18 cellular contexts compared by ENCODE assay signal in the genomic region with DNA sequence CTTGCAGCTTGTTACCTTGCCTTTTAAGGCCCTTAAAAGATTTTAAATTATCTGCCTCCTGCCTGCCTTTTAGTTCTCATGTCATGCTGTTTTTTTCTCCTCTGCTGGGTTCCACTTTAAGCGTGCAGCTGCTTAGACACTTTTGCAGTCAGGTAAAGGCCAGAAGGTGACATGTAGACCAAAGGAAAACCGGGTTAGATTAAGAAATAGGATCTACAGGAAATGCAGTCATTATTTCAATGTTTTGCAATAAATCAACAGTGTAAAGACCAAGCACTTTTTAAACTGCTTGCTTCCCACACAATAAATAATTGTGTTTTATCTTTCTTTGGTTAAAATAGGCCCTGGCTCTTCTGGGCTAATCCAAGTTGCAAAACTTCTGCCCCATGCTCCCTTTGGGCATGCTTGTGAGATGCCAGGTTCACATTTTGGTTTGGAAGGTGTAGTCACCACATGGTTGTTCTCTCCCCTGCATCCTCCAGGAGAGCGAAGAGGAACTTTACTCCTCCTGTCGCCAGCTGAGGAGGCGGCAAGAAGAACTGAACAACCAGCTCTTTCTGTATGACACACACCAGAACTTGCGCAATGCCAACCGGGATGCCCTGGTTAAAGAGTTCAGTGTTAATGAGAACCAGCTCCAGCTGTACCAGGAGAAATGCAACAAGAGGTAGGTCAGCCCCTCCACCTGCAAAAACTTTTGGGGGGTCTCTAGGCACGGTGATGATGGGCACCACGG. TPM values are rescaled to one million over a fixed set of nuclear protein-coding genes. Genes with fewer than 3 reads are reported as not detected.
DNase-seq lines count a peak whose midpoint lies in the region; ATAC-seq and TF ChIP-seq lines count a peak whose summit lies in the region.
"Had no signal": no experiment of that assay in that cellular context is flagged by ENCODE, and none has a peak within 500 bp of the region (broad histone marks: within the 10 kb centered on the region; RNA-seq: fewer than 3 reads in every experiment).

No MANE protein-coding gene starts in this region.

- intact Hi-C loops in CD14-positive monocyte (cut with micrococcal nuclease) (no loop called here), IMR-90 (cut with micrococcal nuclease) (loop anchor here (10.0 kb wide), 1 partner anchor 62 kb away; no protein-coding TSS in a partner anchor)

- no peak overlapping the region for H4K5ac ChIP-seq in IMR-90 (ENCODE audit: low read depth, low read length)

- no peak overlapping the region for H3K27ac ChIP-seq in IMR-90 (ENCODE audit: insufficient read depth, low read length)
- H3K27ac ChIP-seq in liver (ENCODE audit: low read depth in 1 of 2, low read length in 2 of 2), result no peak overlapping the region
- H3K27ac ChIP-seq: BLaER1, gastrocnemius medialis had no signal

- no peak overlapping the region for H2AK9ac ChIP-seq in IMR-90 (replicated peaks; ENCODE audit: low read depth, low read length, poor library complexity)

- no peak overlapping the region for H3K4ac ChIP-seq in IMR-90 (ENCODE audit: low read depth, low read length)

- no TSS peak for BruUV-seq in IMR-90 (replicated peaks; lab: Mats Ljungman, UMichigan)

- no peak overlapping the region for H2BK120ac ChIP-seq in IMR-90 (ENCODE audit: low read depth, low read length)

- H3K27me3 Mint-ChIP-seq in CD14-positive monocyte (ENCODE audit: low read depth in 3 of 3), result peaks cover 0 to 1% (median 0%) of the 10 kb centered on the region in 3 donors
- H3K27me3 Mint-ChIP-seq in T-helper 2 cell treated with Interferon-gamma antibody and Interleukin-4, amounts not matched to agents 5 μg/mL and 100 μg/mL, for 36 hours (ENCODE audit: low read depth), result peaks cover 2% of the 10 kb centered on the region

- H3K4me1 ChIP-seq in IMR-90 (ENCODE audit: control insufficient read depth, insufficient read depth, low read length) (no peaks in the 10 kb centered on the region), liver (ENCODE audit: control insufficient read depth in 4 of 4, insufficient read depth in 4 of 4, low read length in 3 of 4) (peaks cover 0 to 3% (median 0%) of the 10 kb centered on the region in 4 donors)
- H3K4me1 ChIP-seq: BLaER1, gastrocnemius medialis had no signal

- H3K9me1 ChIP-seq in IMR-90 (ENCODE audit: insufficient read depth, low read length), result no peaks in the 10 kb centered on the region

- H3K14ac ChIP-seq in IMR-90 (replicated peaks; ENCODE audit: low read depth, low read length), result no peak overlapping the region

- H2BK15ac ChIP-seq in IMR-90 (ENCODE audit: low read depth, low read length), result no peak overlapping the region

- no peak for ATAC-seq in IMR-90 (ENCODE audit: low read depth)
- ATAC-seq: gastrocnemius medialis had no signal

- H3K9ac ChIP-seq in IMR-90 (ENCODE audit: low read depth, low read length), result no peak overlapping the region
- H3K9ac ChIP-seq in liver (ENCODE audit: low read depth in 1 of 2, low read length in 2 of 2), result no peak overlapping the region
- H3K9ac ChIP-seq: BLaER1 had no signal

- no peak overlapping the region for H3K18ac ChIP-seq in IMR-90 (ENCODE audit: low read depth, low read length)

- H3K9me3 Mint-ChIP-seq in CD14-positive monocyte, result peaks cover 0 to 7% (median 2%) of the 10 kb centered on the region in 7 donors
- H3K9me3 Mint-ChIP-seq in T-helper 2 cell treated with Interferon-gamma antibody and Interleukin-4, amounts not matched to agents 5 μg/mL and 100 μg/mL, for 36 hours, result peaks cover 4% of the 10 kb centered on the region

- peaks cover 2% of the 10 kb centered on the region; the same call in 1 of the 2 replicates for H3K27me3 ChIP-seq in IMR-90 (ENCODE audit: control insufficient read depth, insufficient read depth, low read length)
- no peaks in the 10 kb centered on the region for H3K27me3 ChIP-seq in liver (ENCODE audit: control insufficient read depth in 4 of 4, insufficient read depth in 4 of 4, low read length in 3 of 4)
- H3K27me3 ChIP-seq: BLaER1, MG63 had no signal

- H4K20me1 ChIP-seq in IMR-90 (ENCODE audit: insufficient read depth, low read length), result no peaks in the 10 kb centered on the region
- H4K20me1 ChIP-seq: BLaER1 had no signal

- H3K4me1 Mint-ChIP-seq in CD14-positive monocyte, result peaks cover 18% of the 10 kb centered on the region
- no peaks in the 10 kb centered on the region for H3K4me1 Mint-ChIP-seq in T-helper 2 cell treated with Interferon-gamma antibody and Interleukin-4, amounts not matched to agents 5 μg/mL and 100 μg/mL, for 36 hours (ENCODE audit: low read depth)

- DNase-seq in CD14-positive monocyte (ENCODE audit: low spot score), result peak; percentile 71
- DNase-seq in IMR-90, result no peak
- DNase-seq in amniotic epithelial cell (ENCODE audit: low read depth), result peak; percentile 25
- DNase-seq in dermis blood vessel endothelial cell, result no peak
- DNase-seq in ecto neural progenitor cell (ENCODE audit: low spot score), result no peak
- DNase-seq in ureter (ENCODE audit: low spot score), result no peak
- no peak for DNase-seq in T-helper 2 cell treated with Interferon-gamma antibody and Interleukin-4, amounts not matched to agents 5 μg/mL and 100 μg/mL, for 36 hours (ENCODE audit: low spot score)
- DNase-seq: activated CD4-positive, alpha-beta T cell treated with anti-CD3 and anti-CD28 coated beads, Interleukin-2, amount 50 U/mL, for 4 hours; anterior cingulate cortex; gastrocnemius medialis; kidney; MG63; stimulated activated naive CD4-positive, alpha-beta T cell treated with Interleukin-2 at 50 U/mL for 16 hours had no signal

- no peak overlapping the region for H3K23ac ChIP-seq in IMR-90 (ENCODE audit: low read depth, low read length)

- POLR2A ChIA-PET in IMR-90 (lab: Charles Lee; ENCODE audit: unreplicated experiment), result no interaction called here

- no peak overlapping the region for H2BK20ac ChIP-seq in IMR-90 (ENCODE audit: low read depth, low read length)

- H2BK5ac ChIP-seq in IMR-90 (ENCODE audit: low read depth, low read length, poor library complexity, severe bottlenecking), result no peak overlapping the region

- peak overlapping the region; percentile 15 to 85 (median 64) for H3K27ac Mint-ChIP-seq in CD14-positive monocyte
- no peak overlapping the region for H3K27ac Mint-ChIP-seq in T-helper 2 cell treated with Interferon-gamma antibody and Interleukin-4, amounts not matched to agents 5 μg/mL and 100 μg/mL, for 36 hours
- H3K27ac Mint-ChIP-seq: activated T-helper 1 cell treated with anti-CD3 and anti-CD28 coated beads, Interleukin-12 subunit alpha, Interleukin-12 subunit beta, Interleukin-2, Interleukin-4 antibody, amounts not matched to agents 30 ng/mL and 10 ng/mL and 1 ng/mL, durations not matched to agents 14 hours and 24 hours and 36 hours; nephron had no signal

- H3K79me1 ChIP-seq in IMR-90 (ENCODE audit: low read depth in 1 of 2, low read length in 2 of 2), result no peaks in the 10 kb centered on the region

- CTCF ChIA-PET in IMR-90 (lab: Yijun Ruan, JAX), result no interaction called here

- no peak for TF ChIP-seq POLR2A in IMR-90 (IDR thresholded peaks at IDR 0.05; ENCODE audit: low read depth, low read length)

- H3K56ac ChIP-seq in IMR-90 (ENCODE audit: extremely low read depth, insufficient read depth, low read length), result no peak overlapping the region

- WGBS in IMR-90 (ENCODE audit: extremely low coverage in 2 of 2, insufficient read length in 1 of 2), 2 experiments, result 76% methylated on average over 4 of the region's 9 CpGs; no CpG with 5 or more reads in 1 of the 2 experiments
- 73% methylated on average over 9 of the region's 9 CpGs for WGBS in liver

- H3K4me2 ChIP-seq in IMR-90 (ENCODE audit: low read depth, low read length), result no peak overlapping the region
- H3K4me2 ChIP-seq: BLaER1 had no signal

- H4K8ac ChIP-seq in IMR-90 (ENCODE audit: low read depth in 2 of 2, low read length in 2 of 2), result no peak overlapping the region

- in situ Hi-C loops in IMR-90 (cut with MboI; ENCODE audit: low sequenced_read_pairs), result no loop called here

- TF ChIP-seq CTCF in CD14-positive monocyte (IDR thresholded peaks at IDR 0.05) (no peak), IMR-90 (conservative IDR thresholded peaks at IDR 0.05; ENCODE audit: low read depth, low read length) (no peak), liver (IDR thresholded peaks at IDR 0.05; ENCODE audit: low read depth, low read length, missing input control) (no peak)

- no peak for TF ChIP-seq RAD21 in IMR-90 (IDR thresholded peaks at IDR 0.05; ENCODE audit: low read length)
- TF ChIP-seq RAD21 in liver (IDR thresholded peaks at IDR 0.05), result no peak

- H2AK5ac ChIP-seq in IMR-90 (ENCODE audit: low read depth, low read length), result no peak overlapping the region

- no peak overlapping the region for H3K4me3 Mint-ChIP-seq in CD14-positive monocyte
- no peak overlapping the region for H3K4me3 Mint-ChIP-seq in T-helper 2 cell treated with Interferon-gamma antibody and Interleukin-4, amounts not matched to agents 5 μg/mL and 100 μg/mL, for 36 hours
- H3K4me3 Mint-ChIP-seq: activated T-helper 1 cell treated with anti-CD3 and anti-CD28 coated beads, Interleukin-12 subunit alpha, Interleukin-12 subunit beta, Interleukin-2, Interleukin-4 antibody, amounts not matched to agents 30 ng/mL and 10 ng/mL and 1 ng/mL, durations not matched to agents 14 hours and 24 hours and 36 hours; nephron had no signal

- dilution Hi-C loops in IMR-90 (cut with HindIII; ENCODE audit: low sequenced_read_pairs, unreplicated experiment), result no loop called here

- H4K91ac ChIP-seq in IMR-90 (ENCODE audit: insufficient read depth, low read depth, low read length), result no peak overlapping the region

- H3K4me3 ChIP-seq in IMR-90 (ENCODE audit: insufficient read depth, low read depth, low read length) (no peak overlapping the region), liver (ENCODE audit: low read depth in 1 of 3, low read length in 3 of 3) (no peak overlapping the region)
- H3K4me3 ChIP-seq: BLaER1, gastrocnemius medialis, MG63 had no signal

- peaks cover 87 to 90% of the 10 kb centered on the region in 2 donors for H3K36me3 Mint-ChIP-seq in CD14-positive monocyte
- H3K36me3 Mint-ChIP-seq in T-helper 2 cell treated with Interferon-gamma antibody and Interleukin-4, amounts not matched to agents 5 μg/mL and 100 μg/mL, for 36 hours (ENCODE audit: low read depth), result no peaks in the 10 kb centered on the region

- H2AFZ ChIP-seq in IMR-90 (replicated peaks; ENCODE audit: low read length, poor library complexity), result no peak overlapping the region

- H3K36me3 ChIP-seq in IMR-90 (ENCODE audit: control insufficient read depth, insufficient read depth, low read length), result no peaks in the 10 kb centered on the region
- peaks cover 3 to 20% (median 17%) of the 10 kb centered on the region in 4 donors for H3K36me3 ChIP-seq in liver (ENCODE audit: control insufficient read depth in 4 of 4, insufficient read depth in 3 of 4, low read depth in 1 of 4, low read length in 3 of 4)
- H3K36me3 ChIP-seq: gastrocnemius medialis, MG63 had no signal

- no peaks in the 10 kb centered on the region for H3K9me3 ChIP-seq in IMR-90 (ENCODE audit: control insufficient read depth, insufficient read depth, low read length)
- peaks cover 0 to 4% (median under 1%) of the 10 kb centered on the region in 4 donors for H3K9me3 ChIP-seq in liver (ENCODE audit: control insufficient read depth in 4 of 4, low read length in 3 of 4)
- H3K9me3 ChIP-seq: gastrocnemius medialis, MG63 had no signal

RNA-seq across cellular contexts. Expression of a gene that starts 54.9 kb away (rescaled TPM):
- polyA plus RNA-seq in CD14-positive monocyte (not detected), IMR-90 (2012; rRNA removed) (0.32 and 0.44 TPM in 2 replicates), liver (1 to 10 TPM; 1.9 to 3.5 TPM)
- total RNA-seq in IMR-90 (2012; rRNA removed) (0.28 and 0.72 TPM in 2 replicates), liver (1 to 10 TPM; 3.0 to 6.5 TPM), dermis blood vessel endothelial cell (8.7 and 10.5 TPM in 2 replicates), ureter (28.3 TPM)
- polyA plus RNA-seq in IMR-90 (2012; cell fraction: cytosol; rRNA removed), result 0.02 and 0.13 TPM in 2 replicates
- 0.11 and 0.24 TPM in 2 replicates for polyA plus RNA-seq in IMR-90 (2012; cell fraction: nucleus; rRNA removed; ENCODE audit: low replicate concordance)
- total RNA-seq: NCI-H460 had no signal

Comparison
In these comparisons a context has a peak if more than half of its experiments do, and no peak if none do; other contexts are left out.
1. DNase-seq: peak in CD14-positive monocyte (single experiment) and amniotic epithelial cell (single experiment); none in IMR-90 (single experiment), dermis blood vessel endothelial cell (single experiment), ecto neural progenitor cell (single experiment), ureter (single experiment) and T-helper 2 cell treated with Interferon-gamma antibody and Interleukin-4, amounts not matched to agents 5 μg/mL and 100 μg/mL, for 36 hours (single experiment).